In the genomic region with DNA sequence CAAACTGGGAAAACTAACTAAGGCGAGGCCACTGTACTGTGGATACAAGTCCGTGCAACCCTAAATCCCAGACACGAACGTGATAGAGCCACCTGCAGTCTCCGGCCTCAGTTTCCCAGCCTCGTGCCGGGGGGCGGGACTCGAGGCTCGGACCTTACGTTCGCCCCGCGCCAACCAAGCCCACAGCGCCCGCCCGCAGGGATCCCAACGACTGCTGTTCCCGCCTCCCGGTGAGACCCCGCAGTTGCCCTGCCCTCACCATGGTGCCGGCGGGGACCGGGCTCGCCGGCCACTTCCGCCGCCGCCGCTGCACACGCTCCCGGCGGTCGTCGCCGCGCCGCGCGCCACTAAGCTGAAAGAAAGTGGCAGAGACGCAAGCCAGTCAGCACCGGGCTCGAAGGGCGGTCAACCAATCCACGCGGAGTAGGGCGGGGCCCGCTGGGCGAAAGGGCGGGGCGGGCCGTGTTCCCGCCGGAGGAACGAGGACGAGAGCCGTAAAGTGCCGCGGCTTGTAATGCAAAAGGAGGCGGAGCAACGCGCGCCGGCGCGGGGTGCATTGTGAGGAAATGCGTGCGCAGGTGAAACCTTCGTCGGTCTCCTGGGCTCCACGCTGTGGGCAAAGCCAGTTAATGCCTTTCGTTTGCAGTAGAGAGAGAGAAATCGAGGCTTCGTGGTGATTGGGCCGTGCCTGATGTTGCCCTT, we compare ENCODE assay signal across 8 cellular contexts. TPM values are rescaled to one million over a fixed set of nuclear protein-coding genes. Genes with fewer than 3 reads are reported as not detected.
DNase-seq lines count a peak whose midpoint lies in the region; ATAC-seq and TF ChIP-seq lines count a peak whose summit lies in the region.

Gene LSM4 (minus strand): TSS at position 318 of the 702 bp plus-strand sequence. CDS start 56 bp downstream, at position 262.

- peak within 1 kb of the TSS; percentile 85 for H3K27ac ChIP-seq in DOHH2 (ENCODE audit: low read depth, low read length)
- H3K27ac ChIP-seq in KOPT-K1 (ENCODE audit: low read depth, low read length, poor library complexity, severe bottlenecking): peak within 1 kb of the TSS; percentile 94
- peak within 1 kb of the TSS; percentile 88 to 97 (median 94) for H3K27ac ChIP-seq in Peyer's patch
- H3K27ac ChIP-seq in muscle layer of duodenum (ENCODE audit: low read length): peak within 1 kb of the TSS; percentile 94

- H3K4me1 ChIP-seq in DOHH2 (ENCODE audit: control insufficient read depth, low read length) (peaks cover 50% of the 10 kb centered on the region), Peyer's patch (peaks cover 16 to 52% (median 37%) of the 10 kb centered on the region in 4 donors), muscle layer of duodenum (ENCODE audit: control insufficient read depth in 1 of 2, insufficient read depth in 2 of 2, low read length in 2 of 2) (peaks cover 20 to 21% of the 10 kb centered on the region in 2 donors)

- peaks cover 52% of the 10 kb centered on the region for H3K79me2 ChIP-seq in DOHH2 (ENCODE audit: control insufficient read depth, low read length)

- H3K4me3 ChIP-seq in DOHH2 (ENCODE audit: low read length) (peak within 1 kb of the TSS; percentile 87), Peyer's patch (peak within 1 kb of the TSS; percentile 64 to 83 (median 72)), muscle layer of duodenum (ENCODE audit: low read depth in 1 of 2, low read length in 2 of 2) (peak within 1 kb of the TSS; percentile 65 to 83)

- H3K9me3 ChIP-seq in DOHH2 (ENCODE audit: control insufficient read depth, insufficient read depth, low read length): no peaks in the 10 kb centered on the region
- no peaks in the 10 kb centered on the region for H3K9me3 ChIP-seq in KOPT-K1 (ENCODE audit: insufficient read depth, low read length, poor library complexity, severe bottlenecking)
- no peaks in the 10 kb centered on the region for H3K9me3 ChIP-seq in Peyer's patch
- H3K9me3 ChIP-seq in muscle layer of duodenum (ENCODE audit: control insufficient read depth in 1 of 2, low read length in 2 of 2): no peaks in the 10 kb centered on the region

- H3K27me3 ChIP-seq in DOHH2 (ENCODE audit: control insufficient read depth, low read length): no peaks in the 10 kb centered on the region
- no peaks in the 10 kb centered on the region for H3K27me3 ChIP-seq in Peyer's patch
- H3K27me3 ChIP-seq in muscle layer of duodenum (ENCODE audit: low read depth, low read length): no peaks in the 10 kb centered on the region

- H4K20me1 ChIP-seq in DOHH2 (ENCODE audit: control insufficient read depth, insufficient read depth, low read depth, low read length): peaks cover 12% of the 10 kb centered on the region; the same call in 1 of the 2 replicates

- H3K9me2 ChIP-seq in DOHH2 (replicated peaks; ENCODE audit: control insufficient read depth, low read length): no peaks in the 10 kb centered on the region

- peak within 1 kb of the TSS; percentile 98 for H3K4me2 ChIP-seq in DOHH2 (ENCODE audit: low read length)

- H3K36me3 ChIP-seq in DOHH2 (ENCODE audit: control insufficient read depth, low read length): peaks cover 41% of the 10 kb centered on the region
- H3K36me3 ChIP-seq in KOPT-K1 (ENCODE audit: insufficient read depth, low read length): peaks cover 12% of the 10 kb centered on the region
- H3K36me3 ChIP-seq in Peyer's patch: no peaks in the 10 kb centered on the region
- H3K36me3 ChIP-seq in muscle layer of duodenum (ENCODE audit: control insufficient read depth in 1 of 2, insufficient read depth in 2 of 2, low read length in 2 of 2): no peaks in the 10 kb centered on the region

- ATAC-seq in GM21786 (IDR thresholded peaks at IDR 0.05; ENCODE audit: unreplicated experiment): peak; percentile 84
- ATAC-seq in esophagus mucosa: peak; percentile 97

- peak; percentile 95 to 97 for TF ChIP-seq POLR2A in Peyer's patch (IDR thresholded peaks at IDR 0.05)

- H3F3A ChIP-seq in DOHH2 (ENCODE audit: control insufficient read depth, insufficient read depth): peaks cover 16% of the 10 kb centered on the region

- DNase-seq in Peyer's patch: peak; percentile 99 to 100 (median 100)
- DNase-seq in activated T-cell treated with anti-CD3 and anti-CD28 coated beads, Interleukin-2, amount 50 U/mL, for 48 hours: peak; percentile 100
- peak; percentile 98 to 99 for DNase-seq in stimulated activated CD8-positive, alpha-beta memory T cell treated with anti-CD3 and anti-CD28 coated beads, Interleukin-7, amount 100 ng/mL, for 4 hours (ENCODE audit: low read depth in 2 of 2)

- TF ChIP-seq CTCF in DOHH2 (IDR thresholded peaks at IDR 0.05; ENCODE audit: low read depth, low read length, poor library complexity, severe bottlenecking) (peak; percentile 44), Peyer's patch (IDR thresholded peaks at IDR 0.05) (peak in 5 of 6 experiments; percentile 46 to 58 (median 51))

RNA-seq across cellular contexts. Expression of gene LSM4, which starts in this region (rescaled TPM):
- total RNA-seq in Peyer's patch (100 to 1,000 TPM; 102 to 193 (median 178) TPM), esophagus mucosa (85.0 TPM)

Comparison
In these comparisons a context has a peak if more than half of its experiments do, and no peak if none do; other contexts are left out.
1. Peak in every context shown above with its lines: DNase-seq, ATAC-seq, H3K4me3 ChIP-seq and H3K27ac ChIP-seq.